ENCODE assay signal across 1 cellular context in the genomic region with DNA sequence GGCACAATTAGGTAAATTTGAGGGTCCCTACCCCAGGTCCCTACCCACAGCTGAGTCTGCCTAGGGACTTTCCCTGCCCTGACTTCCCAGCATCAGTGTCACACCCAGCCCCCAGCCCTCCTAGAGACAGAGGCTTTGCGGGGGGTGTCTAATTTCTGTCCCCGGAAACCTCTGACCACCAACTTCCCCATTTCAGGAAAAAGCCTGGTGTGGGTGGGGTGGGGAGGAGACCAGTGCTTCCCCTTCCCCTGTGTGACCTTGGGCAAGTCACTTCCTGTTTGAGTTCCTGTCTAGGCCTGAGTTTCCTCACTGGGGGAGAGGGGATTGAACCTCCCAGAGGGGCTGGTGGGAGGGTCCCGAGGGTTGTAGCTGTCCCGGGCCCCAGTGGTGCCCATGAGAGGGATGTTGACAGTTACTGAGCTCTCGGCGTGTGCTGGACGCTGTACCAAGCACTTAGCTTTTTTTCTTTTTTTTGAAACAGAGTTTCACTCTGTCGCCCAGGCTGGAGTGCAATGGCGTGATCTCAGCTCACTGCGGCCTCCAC.
A peak's percentile ranks its signal among the peaks of the same experiment; 100 is the strongest.
TF ChIP-seq lines count a peak whose summit lies in the region.

No MANE protein-coding gene starts in this region.

TF ChIP-seq in liver, 16 proteins besides CTCF, POLR2A, EP300 and RAD21 (continued from another document):
- TF ChIP-seq FOXA1 (IDR thresholded peaks at IDR 0.05): no peak
- TF ChIP-seq MAX (IDR thresholded peaks at IDR 0.05): peak; percentile 57
- TF ChIP-seq NR2F2 (IDR thresholded peaks at IDR 0.05): no peak
- TF ChIP-seq RXRA (IDR thresholded peaks at IDR 0.05): no peak
- peak in 1 of 2 donors; percentile 30 for TF ChIP-seq EGR1 (IDR thresholded peaks at IDR 0.05; ENCODE audit: low read depth in 2 of 2)
- no peak for TF ChIP-seq JUND (IDR thresholded peaks at IDR 0.05)
- TF ChIP-seq HNF4A (conservative IDR thresholded peaks at IDR 0.05): no peak
- no peak for TF ChIP-seq GABPA (IDR thresholded peaks at IDR 0.05 in 1 of 2, conservative IDR thresholded peaks at IDR 0.05 in 1 of 2)
- TF ChIP-seq, protein P1, sequence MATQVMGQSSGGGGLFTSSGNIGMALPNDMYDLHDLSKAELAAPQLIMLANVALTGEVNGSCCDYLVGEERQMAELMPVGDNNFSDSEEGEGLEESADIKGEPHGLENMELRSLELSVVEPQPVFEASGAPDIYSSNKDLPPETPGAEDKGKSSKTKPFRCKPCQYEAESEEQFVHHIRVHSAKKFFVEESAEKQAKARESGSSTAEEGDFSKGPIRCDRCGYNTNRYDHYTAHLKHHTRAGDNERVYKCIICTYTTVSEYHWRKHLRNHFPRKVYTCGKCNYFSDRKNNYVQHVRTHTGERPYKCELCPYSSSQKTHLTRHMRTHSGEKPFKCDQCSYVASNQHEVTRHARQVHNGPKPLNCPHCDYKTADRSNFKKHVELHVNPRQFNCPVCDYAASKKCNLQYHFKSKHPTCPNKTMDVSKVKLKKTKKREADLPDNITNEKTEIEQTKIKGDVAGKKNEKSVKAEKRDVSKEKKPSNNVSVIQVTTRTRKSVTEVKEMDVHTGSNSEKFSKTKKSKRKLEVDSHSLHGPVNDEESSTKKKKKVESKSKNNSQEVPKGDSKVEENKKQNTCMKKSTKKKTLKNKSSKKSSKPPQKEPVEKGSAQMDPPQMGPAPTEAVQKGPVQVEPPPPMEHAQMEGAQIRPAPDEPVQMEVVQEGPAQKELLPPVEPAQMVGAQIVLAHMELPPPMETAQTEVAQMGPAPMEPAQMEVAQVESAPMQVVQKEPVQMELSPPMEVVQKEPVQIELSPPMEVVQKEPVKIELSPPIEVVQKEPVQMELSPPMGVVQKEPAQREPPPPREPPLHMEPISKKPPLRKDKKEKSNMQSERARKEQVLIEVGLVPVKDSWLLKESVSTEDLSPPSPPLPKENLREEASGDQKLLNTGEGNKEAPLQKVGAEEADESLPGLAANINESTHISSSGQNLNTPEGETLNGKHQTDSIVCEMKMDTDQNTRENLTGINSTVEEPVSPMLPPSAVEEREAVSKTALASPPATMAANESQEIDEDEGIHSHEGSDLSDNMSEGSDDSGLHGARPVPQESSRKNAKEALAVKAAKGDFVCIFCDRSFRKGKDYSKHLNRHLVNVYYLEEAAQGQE (IDR thresholded peaks at IDR 0.05): no peak
- TF ChIP-seq TAF1 (conservative IDR thresholded peaks at IDR 0.05): no peak
- no peak for TF ChIP-seq YY1 (IDR thresholded peaks at IDR 0.05)
- TF ChIP-seq SP1 (IDR thresholded peaks at IDR 0.05): no peak
